Comparison of ENCODE assay signal across 12 cellular contexts in genomic region chr11:108931168-108931567, GRCh38.
"Had no signal": no experiment of that assay in that cellular context is flagged by ENCODE, and none has a peak within 500 bp of the region (broad histone marks: within the 10 kb centered on the region; RNA-seq: fewer than 3 reads in every experiment).

No MANE protein-coding gene starts in this region.

- DNase-seq: activated naive CD4-positive, alpha-beta T cell treated with anti-CD3 and anti-CD28 coated beads, Interleukin-2, amount 10 ng/mL, durations not matched to agents 7 days and 5 days; adrenal gland; endodermal cell; esophagus squamous epithelium; kidney glomerular epithelial cell; nephron progenitor cell; stimulated activated CD4-positive, alpha-beta T cell treated with anti-CD3 and anti-CD28 coated beads, Interleukin-15, amount 100 ng/mL, for 24 hours; stimulated activated CD4-positive, alpha-beta T cell treated with anti-CD3 and anti-CD28 coated beads, Interleukin-4, amount 100 ng/mL, for 24 hours had no signal

- H3K4me1 Mint-ChIP-seq: activated naive CD4-positive, alpha-beta T cell treated with anti-CD3 and anti-CD28 coated beads, Interleukin-2, amount 10 ng/mL, durations not matched to agents 7 days and 5 days had no signal

- H3K4me3 ChIP-seq: adrenal gland, esophagus squamous epithelium, tibial nerve had no signal

- H3K9me3 Mint-ChIP-seq: activated naive CD4-positive, alpha-beta T cell treated with anti-CD3 and anti-CD28 coated beads, Interleukin-2, amount 10 ng/mL, durations not matched to agents 7 days and 5 days; activated T-helper 2 cell treated with anti-CD3 and anti-CD28 coated beads, Interferon-gamma antibody, Interleukin-2, Interleukin-4, amounts not matched to agents 10 μg/mL and 5 μg/mL and 100 μg/mL, durations not matched to agents 14 hours and 24 hours and 36 hours; endodermal cell; nephron progenitor cell had no signal

- H3K27ac ChIP-seq: adrenal gland, esophagus squamous epithelium, tibial nerve had no signal

- H3K36me3 ChIP-seq: adrenal gland, esophagus squamous epithelium, tibial nerve had no signal

- H3K27ac Mint-ChIP-seq: activated naive CD4-positive, alpha-beta T cell treated with anti-CD3 and anti-CD28 coated beads, Interleukin-2, amount 10 ng/mL, durations not matched to agents 7 days and 5 days; activated T-helper 2 cell treated with anti-CD3 and anti-CD28 coated beads, Interferon-gamma antibody, Interleukin-2, Interleukin-4, amounts not matched to agents 10 μg/mL and 5 μg/mL and 100 μg/mL, durations not matched to agents 14 hours and 24 hours and 36 hours; brain; endodermal cell; nephron progenitor cell had no signal

- H3K4me3 Mint-ChIP-seq: activated naive CD4-positive, alpha-beta T cell treated with anti-CD3 and anti-CD28 coated beads, Interleukin-2, amount 10 ng/mL, durations not matched to agents 7 days and 5 days; brain; endodermal cell; nephron progenitor cell had no signal

- H3K4me1 ChIP-seq: adrenal gland, esophagus squamous epithelium, tibial nerve had no signal

- ATAC-seq: activated CD4-positive, CD25-positive, alpha-beta regulatory T cell treated with anti-CD3 and anti-CD28 coated beads, Interleukin-2, amount 50 U/mL, for 24 hours had no signal

- H3K27me3 ChIP-seq: adrenal gland, esophagus squamous epithelium, tibial nerve had no signal

- H3K9me3 ChIP-seq: adrenal gland, esophagus squamous epithelium, tibial nerve had no signal

- H3K27me3 Mint-ChIP-seq: activated naive CD4-positive, alpha-beta T cell treated with anti-CD3 and anti-CD28 coated beads, Interleukin-2, amount 10 ng/mL, durations not matched to agents 7 days and 5 days; brain had no signal
